13 cellular contexts compared by ENCODE assay signal in genomic region chr10:45383682-45384320, GRCh38. TPM values are rescaled to one million over a fixed set of nuclear protein-coding genes. Genes with fewer than 3 reads are reported as not detected.
"Had no signal": no experiment of that assay in that cellular context is flagged by ENCODE, and none has a peak within 500 bp of the region (broad histone marks: within the 10 kb centered on the region; RNA-seq: fewer than 3 reads in every experiment).

No MANE protein-coding gene starts in this region.

- DNase-seq: activated B cell treated with CpG ODN at 0.5 μM for 24 hours; activated CD4-positive, alpha-beta T cell treated with anti-CD3 and anti-CD28 coated beads, Interleukin-2, amount 10 ng/mL, durations not matched to agents 24 days and 14 days; activated CD8-positive, alpha-beta memory T cell treated with anti-CD3 and anti-CD28 coated beads for 24 hours; activated naive CD4-positive, alpha-beta T cell; aorta; cortex of kidney; effector CD8-positive, alpha-beta T cell; foreskin keratinocyte; left ventricle myocardium inferior; natural killer cell; stimulated activated CD4-positive, alpha-beta T cell treated with anti-CD3 and anti-CD28 coated beads, Interleukin-2, amount 100 ng/mL, for 48 hours; thyroid gland had no signal

- H3K36me3 ChIP-seq: left ventricle myocardium inferior, thyroid gland had no signal

- H3K4me1 ChIP-seq: foreskin keratinocyte, left ventricle myocardium inferior, thyroid gland had no signal

- ATAC-seq: foreskin keratinocyte; natural killer cell; stimulated activated memory B cell treated with anti-CD40 and anti-IgM and Interleukin-4, amounts not matched to agents 10 μg/mL and 1 μg/mL and 100 μg/mL, for 72 hours had no signal

- H3K4me3 ChIP-seq: left ventricle myocardium inferior, thyroid gland had no signal

- H3K27ac ChIP-seq: foreskin keratinocyte, left ventricle myocardium inferior, thyroid gland had no signal

- H3K9me3 ChIP-seq: left ventricle myocardium inferior, thyroid gland had no signal

RNA-seq across cellular contexts. Expression of gene ALOX5, which starts 9.8 kb away (rescaled TPM):
- total RNA-seq: foreskin keratinocyte had no signal
